In the genomic region with DNA sequence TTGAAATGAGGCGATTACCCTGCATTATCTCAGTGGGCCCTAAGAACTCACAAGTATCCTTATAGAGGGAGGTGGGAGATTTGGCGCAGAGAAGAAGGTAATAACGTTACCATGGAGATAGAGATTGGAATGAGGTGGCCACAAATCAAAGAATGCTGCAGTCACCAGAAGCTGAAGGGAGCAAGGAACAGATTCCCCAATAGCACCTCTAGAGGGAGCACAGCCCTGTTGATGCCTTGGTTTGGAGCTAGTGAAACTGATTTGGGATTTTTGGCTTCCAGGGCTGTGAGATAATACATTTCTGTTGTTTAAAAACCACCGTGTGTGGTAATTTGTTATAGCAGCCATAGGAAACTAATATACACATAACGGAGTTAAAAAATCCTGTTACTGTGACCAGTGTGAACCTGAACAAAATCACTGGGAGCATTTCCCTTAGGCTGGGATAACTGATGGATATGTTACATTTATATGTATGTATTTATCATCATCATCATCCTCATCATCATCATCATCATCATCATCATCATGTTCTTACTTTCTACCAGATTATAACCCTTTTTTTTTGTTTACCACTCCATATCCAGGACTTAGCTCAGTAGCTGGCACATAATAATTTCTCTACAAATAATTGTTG, we compare ENCODE assay signal across 9 cellular contexts.
DNase-seq lines count a peak whose midpoint lies in the region; ATAC-seq and TF ChIP-seq lines count a peak whose summit lies in the region.
"Had no signal": no experiment of that assay in that cellular context is flagged by ENCODE, and none has a peak within 500 bp of the region (broad histone marks: within the 10 kb centered on the region; RNA-seq: fewer than 3 reads in every experiment).

No MANE protein-coding gene starts in this region.

- peaks cover 6% of the 10 kb centered on the region for H3K36me3 Mint-ChIP-seq in type B pancreatic cell
- no peaks in the 10 kb centered on the region for H3K36me3 Mint-ChIP-seq in activated CD4-positive, alpha-beta T cell treated with anti-CD3 and anti-CD28 coated beads for 36 hours (ENCODE audit: low read depth)

- H3K27ac Mint-ChIP-seq in type B pancreatic cell, result peak overlapping the region; percentile 2
- no peak overlapping the region for H3K27ac Mint-ChIP-seq in activated CD4-positive, alpha-beta T cell treated with anti-CD3 and anti-CD28 coated beads for 36 hours
- H3K27ac Mint-ChIP-seq: activated B cell treated with CpG ODN at 0.5 μM for 24 hours had no signal

- CTCF ChIA-PET in HEK293T (lab: Yijun Ruan, JAX), result interaction anchor here (0.6 to 1.4 kb wide), 9 partner anchors 10 to 594 kb away, joined by 3 to 9 read pairs (median 3); no protein-coding TSS in a partner anchor
- CTCF ChIA-PET in activated CD4-positive, alpha-beta T cell treated with anti-CD3 and anti-CD28 coated beads for 36 hours (lab: Charles Lee), result no interaction called here

- H3K36me3 ChIP-seq in iPS DF 6.9 (ENCODE audit: control insufficient read depth, insufficient read depth, low read length), result no peaks in the 10 kb centered on the region

- no peaks in the 10 kb centered on the region for H3K9me3 ChIP-seq in iPS DF 6.9 (ENCODE audit: control insufficient read depth, insufficient read depth, low read length)

- ATAC-seq in activated CD4-positive, alpha-beta T cell treated with anti-CD3 and anti-CD28 coated beads for 36 hours, result no peak
- no peak for ATAC-seq in HG03135 (IDR thresholded peaks at IDR 0.05; ENCODE audit: unreplicated experiment)

- no peaks in the 10 kb centered on the region for H3K4me1 ChIP-seq in iPS DF 6.9 (ENCODE audit: control insufficient read depth, insufficient read depth, low read length)

- no peak overlapping the region for H3K4me3 Mint-ChIP-seq in type B pancreatic cell
- H3K4me3 Mint-ChIP-seq in activated CD4-positive, alpha-beta T cell treated with anti-CD3 and anti-CD28 coated beads for 36 hours, result no peak overlapping the region
- H3K4me3 Mint-ChIP-seq: activated B cell treated with CpG ODN at 0.5 μM for 24 hours had no signal

- H3K4me3 ChIP-seq in iPS DF 6.9 (ENCODE audit: low read length), result no peak overlapping the region

- H3K27ac ChIP-seq in iPS DF 6.9 (ENCODE audit: low read length), result no peak overlapping the region

- H3K27me3 Mint-ChIP-seq in type B pancreatic cell, result no peaks in the 10 kb centered on the region
- H3K27me3 Mint-ChIP-seq in activated CD4-positive, alpha-beta T cell treated with anti-CD3 and anti-CD28 coated beads for 36 hours, result no peaks in the 10 kb centered on the region
- H3K27me3 Mint-ChIP-seq: activated B cell treated with CpG ODN at 0.5 μM for 24 hours had no signal

- peak; percentile 82 for TF ChIP-seq CTCF in type B pancreatic cell (conservative IDR thresholded peaks at IDR 0.05)

- intact Hi-C loops in activated CD4-positive, alpha-beta T cell treated with anti-CD3 and anti-CD28 coated beads for 36 hours (cut with DNase I, micrococcal nuclease), result no loop called here

- no peaks in the 10 kb centered on the region for H3K9me3 Mint-ChIP-seq in type B pancreatic cell
- no peaks in the 10 kb centered on the region for H3K9me3 Mint-ChIP-seq in activated CD4-positive, alpha-beta T cell treated with anti-CD3 and anti-CD28 coated beads for 36 hours (ENCODE audit: low read depth)
- H3K9me3 Mint-ChIP-seq: activated B cell treated with CpG ODN at 0.5 μM for 24 hours had no signal

- WGBS in iPS DF 6.9 (ENCODE audit: insufficient coverage, insufficient read length), result no CpG with 5 or more reads among the region's 5 CpGs

- POLR2A ChIA-PET in HEK293T (lab: Yijun Ruan, JAX), result no interaction called here
- POLR2A ChIA-PET in activated CD4-positive, alpha-beta T cell treated with anti-CD3 and anti-CD28 coated beads for 36 hours (lab: Charles Lee), result no interaction called here

- DNase-seq in GM04504 (ENCODE audit: low read depth) (peak; percentile 47), HEK293T (ENCODE audit: extremely low spot score) (peak; percentile 55), NCI-H1105 (lab: John Stamatoyannopoulos, UW) (peak; percentile 21), amniotic epithelial cell (ENCODE audit: low read depth) (peak; percentile 53), iPS DF 6.9 (ENCODE audit: low read depth, low spot score) (peak; percentile 68), type B pancreatic cell (ENCODE audit: extremely low spot score, unreplicated experiment) (no peak)
- DNase-seq in activated CD4-positive, alpha-beta T cell treated with anti-CD3 and anti-CD28 coated beads for 36 hours, result no peak
- DNase-seq: activated B cell treated with CpG ODN at 0.5 μM for 24 hours had no signal

- peaks cover 13% of the 10 kb centered on the region for H3K4me1 Mint-ChIP-seq in type B pancreatic cell (ENCODE audit: unreplicated experiment)
- H3K4me1 Mint-ChIP-seq in activated CD4-positive, alpha-beta T cell treated with anti-CD3 and anti-CD28 coated beads for 36 hours, result no peaks in the 10 kb centered on the region
- H3K4me1 Mint-ChIP-seq: activated B cell treated with CpG ODN at 0.5 μM for 24 hours had no signal

- H3K27me3 ChIP-seq in iPS DF 6.9 (ENCODE audit: control insufficient read depth, insufficient read depth, low read length), result no peaks in the 10 kb centered on the region

TF ChIP-seq in HEK293T, 16 proteins besides CTCF, POLR2A, EP300 and RAD21:
- TF ChIP-seq PKNOX1 (IDR thresholded peaks at IDR 0.05) (peak; percentile 56), FOXM1 (IDR thresholded peaks at IDR 0.05; ENCODE audit: borderline replicate concordance) (no peak), ZNF384 (IDR thresholded peaks at IDR 0.05) (no peak), SP1 (IDR thresholded peaks at IDR 0.05) (no peak), HDGF (IDR thresholded peaks at IDR 0.05; ENCODE audit: borderline replicate concordance) (no peak), CTBP1 (IDR thresholded peaks at IDR 0.05; ENCODE audit: borderline replicate concordance) (no peak)
TF ChIP-seq in HEK293T: peak in this region for 1.

Comparison
In these comparisons a context has a peak if more than half of its experiments do, and no peak if none do; other contexts are left out.
1. DNase-seq: peak in GM04504 (single experiment), HEK293T (single experiment), NCI-H1105 (single experiment), amniotic epithelial cell (single experiment) and iPS DF 6.9 (single experiment); none in type B pancreatic cell (single experiment) and activated CD4-positive, alpha-beta T cell treated with anti-CD3 and anti-CD28 coated beads for 36 hours (single experiment).